10 cellular contexts compared by ENCODE assay signal in genomic region chr1:208858738-208859137, GRCh38.
"Had no signal": no experiment of that assay in that cellular context is flagged by ENCODE, and none has a peak within 500 bp of the region (broad histone marks: within the 10 kb centered on the region; RNA-seq: fewer than 3 reads in every experiment).

No MANE protein-coding gene starts in this region.

- H3K27ac ChIP-seq: HL-60 had no signal

- H3K4me1 Mint-ChIP-seq: GM23338, H9 had no signal

- H3K4me3 ChIP-seq: GM23338, K562 had no signal

- ATAC-seq: GM23338, K562 had no signal

- H3K4me3 Mint-ChIP-seq: GM23338, H9, HFFc6 had no signal

- H3K4me2 ChIP-seq: GM23338 had no signal

- H3K9me3 Mint-ChIP-seq: GM23338 had no signal

- H2AFZ ChIP-seq: GM23338 had no signal

- DNase-seq: H9, HCEC 1CT, HFFc6, IMR-90, KG1 had no signal

- FAIRE-seq: H1, H54, K562 had no signal

- H3K27ac Mint-ChIP-seq: GM23338, H9, HFFc6 had no signal
